Comparison of ENCODE assay signal across 14 cellular contexts in the genomic region with DNA sequence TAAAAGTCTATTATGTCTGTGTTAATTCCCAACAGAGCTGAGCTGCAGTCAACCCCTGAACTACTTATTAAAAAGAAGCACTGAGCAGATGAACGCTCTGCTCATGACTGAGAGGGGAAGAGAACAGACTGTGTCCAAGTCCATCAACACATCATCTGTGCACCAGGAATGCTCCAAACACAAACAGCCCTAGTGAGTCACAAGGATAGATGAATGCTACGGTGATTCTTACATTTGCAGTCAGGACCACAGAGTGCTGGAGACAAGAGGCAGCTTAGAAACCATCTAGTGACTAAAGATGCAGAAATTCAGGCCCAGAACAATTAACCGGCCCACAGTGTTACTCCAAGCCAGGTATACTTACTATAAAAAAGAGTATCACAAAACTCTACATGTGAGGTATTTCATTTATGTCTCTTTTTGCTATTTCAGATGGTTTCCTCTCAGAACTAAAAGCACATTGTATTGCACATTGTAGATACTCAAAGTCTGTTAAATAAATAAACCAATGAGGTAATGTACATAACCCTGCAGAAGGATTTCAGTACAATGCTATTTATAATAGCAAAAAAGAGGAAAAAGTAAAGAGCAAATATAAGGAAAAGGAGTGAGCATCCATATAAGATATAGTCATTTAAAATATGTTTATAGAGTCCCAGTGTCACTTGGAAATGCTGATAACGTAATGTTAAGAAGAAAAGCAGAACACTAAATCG.
DNase-seq lines count a peak whose midpoint lies in the region; ATAC-seq and TF ChIP-seq lines count a peak whose summit lies in the region.
"Had no signal": no experiment of that assay in that cellular context is flagged by ENCODE, and none has a peak within 500 bp of the region (broad histone marks: within the 10 kb centered on the region; RNA-seq: fewer than 3 reads in every experiment).

No MANE protein-coding gene starts in this region.

- ATAC-seq in RWPE2 (ENCODE audit: low read depth) = peak; percentile 92
- ATAC-seq: effector memory CD8-positive, alpha-beta T cell; HepG2; Right ventricle myocardium inferior had no signal

- H3K9ac ChIP-seq in skeletal muscle satellite cell (ENCODE audit: low read depth, low read length) = no peak overlapping the region

- peak; percentile 83 for DNase-seq in GM04504 (ENCODE audit: low read depth)
- no peak for DNase-seq in RWPE2 (ENCODE audit: low spot score)
- peak; percentile 74 for DNase-seq in fibroblast of villous mesenchyme (ENCODE audit: low read depth)
- no peak for DNase-seq in lower leg skin (ENCODE audit: low spot score in 2 of 2)
- no peak for DNase-seq in GM19238 (ENCODE audit: insufficient read length, low spot score)
- DNase-seq in NCI-H146 treated with DMSO at 0.1 percent for 48 hours (lab: John Stamatoyannopoulos, UW; ENCODE audit: unreplicated experiment) = no peak
- DNase-seq in SIG-M5 (lab: John Stamatoyannopoulos, UW) = no peak
- DNase-seq: activated CD4-positive, alpha-beta T cell treated with anti-CD3 and anti-CD28 coated beads for 4 hours; activated gamma-delta T cell treated with Interleukin-2 at 50 U/mL for 16 hours; effector memory CD8-positive, alpha-beta T cell; NCI-H2107 had no signal

- H3K4me3 ChIP-seq in RWPE2 (ENCODE audit: severe bottlenecking) (no peak overlapping the region), fibroblast of villous mesenchyme (ENCODE audit: low read depth, low read length) (no peak overlapping the region), skeletal muscle satellite cell (ENCODE audit: low read length) (no peak overlapping the region), lower leg skin (ENCODE audit: low read depth, poor library complexity, severe bottlenecking) (no peak overlapping the region)

- H3K27ac ChIP-seq in RWPE2 (ENCODE audit: poor library complexity, severe bottlenecking) = no peak overlapping the region

- TF ChIP-seq CTCF in RWPE2 (IDR thresholded peaks at IDR 0.05; ENCODE audit: poor library complexity, severe bottlenecking) = no peak
- no peak for TF ChIP-seq CTCF in fibroblast of villous mesenchyme (IDR thresholded peaks at IDR 0.05; ENCODE audit: insufficient read depth, low read depth, low read length)
- no peak for TF ChIP-seq CTCF in lower leg skin (IDR thresholded peaks at IDR 0.05)

- H3K4me1 ChIP-seq in RWPE2 (ENCODE audit: insufficient read depth, poor library complexity, severe bottlenecking) (no peaks in the 10 kb centered on the region), skeletal muscle satellite cell (ENCODE audit: control insufficient read depth, insufficient read depth, low read length) (peaks cover 17% of the 10 kb centered on the region)

- H3K27me3 ChIP-seq in RWPE2 (ENCODE audit: insufficient read depth, poor library complexity, severe bottlenecking) = no peaks in the 10 kb centered on the region
- H3K27me3 ChIP-seq in skeletal muscle satellite cell (ENCODE audit: control insufficient read depth, insufficient read depth, low read length) = no peaks in the 10 kb centered on the region

- H3K4me2 ChIP-seq in skeletal muscle satellite cell (ENCODE audit: low read length) = peak overlapping the region; percentile 0

- TF ChIP-seq POLR2A in lower leg skin (IDR thresholded peaks at IDR 0.05) = no peak

- intact Hi-C loops in lower leg skin (cut with DNase I; ENCODE audit: low total_unique reads) = no loop called here

- WGBS in lower leg skin, 2 donors = 80 to 85% methylated on average over 5 of the region's 5 CpGs

- H3K9me3 ChIP-seq in RWPE2 (ENCODE audit: severe bottlenecking) (no peaks in the 10 kb centered on the region), skeletal muscle satellite cell (replicated peaks; ENCODE audit: low read length) (no peaks in the 10 kb centered on the region)

- H3K36me3 ChIP-seq in RWPE2 (ENCODE audit: low read depth) = no peaks in the 10 kb centered on the region
- H3K36me3 ChIP-seq in skeletal muscle satellite cell (ENCODE audit: insufficient read depth, low read length) = no peaks in the 10 kb centered on the region

Comparison
In these comparisons a context has a peak if more than half of its experiments do, and no peak if none do; other contexts are left out.
1. DNase-seq: peak in GM04504 (single experiment) and fibroblast of villous mesenchyme (single experiment); none in RWPE2 (single experiment), lower leg skin (0 of 2), GM19238 (single experiment), NCI-H146 treated with DMSO at 0.1 percent for 48 hours (single experiment) and SIG-M5 (single experiment).